In the genomic region with DNA sequence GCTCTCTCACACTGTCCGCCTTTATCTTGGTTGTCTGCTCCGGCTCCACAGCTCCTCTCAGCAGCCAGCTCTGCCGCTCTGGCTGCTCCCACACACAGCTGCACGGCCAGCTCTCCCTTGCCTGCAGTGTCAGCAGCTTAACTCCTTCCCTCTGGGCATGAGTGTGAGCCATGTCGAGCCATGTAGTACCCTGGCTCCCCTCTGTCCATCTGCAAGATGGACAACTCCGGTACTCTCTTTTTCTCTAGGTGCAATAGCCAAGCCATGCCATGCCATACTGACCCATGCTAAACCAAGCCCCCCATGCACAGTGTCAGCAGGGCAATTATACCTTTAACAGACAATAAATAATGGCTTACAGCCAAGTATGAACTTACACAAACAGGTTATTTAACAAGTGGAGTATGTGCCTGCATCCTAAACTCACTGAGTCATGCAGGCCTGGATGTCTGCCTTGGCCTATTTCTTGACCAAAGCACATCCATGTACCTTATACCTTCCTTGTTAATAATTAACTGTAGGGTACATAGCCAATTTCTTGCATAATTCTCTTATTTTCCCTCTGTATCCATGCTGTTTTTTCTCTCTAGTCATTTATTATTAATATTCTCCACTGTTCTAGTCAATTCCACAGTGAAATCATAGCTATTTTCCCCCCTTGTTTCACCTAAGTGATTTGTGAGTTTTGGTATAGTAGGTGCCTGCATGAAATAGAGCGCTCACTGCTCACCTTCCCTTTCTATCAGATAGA, we compare ENCODE assay signal across 10 cellular contexts.
DNase-seq lines count a peak whose midpoint lies in the region; ATAC-seq and TF ChIP-seq lines count a peak whose summit lies in the region.
"Had no signal": no experiment of that assay in that cellular context is flagged by ENCODE, and none has a peak within 500 bp of the region (broad histone marks: within the 10 kb centered on the region; RNA-seq: fewer than 3 reads in every experiment).

No MANE protein-coding gene starts in this region.

- no peaks in the 10 kb centered on the region for H4K20me1 ChIP-seq in neural progenitor cell (ENCODE audit: low read depth)

- no peak overlapping the region for H3K27ac ChIP-seq in neural progenitor cell
- no peak overlapping the region for H3K27ac ChIP-seq in esophagus squamous epithelium

- H3K4me3 ChIP-seq in fibroblast of villous mesenchyme (ENCODE audit: low read depth, low read length) (no peak overlapping the region), neural progenitor cell (no peak overlapping the region), esophagus squamous epithelium (no peak overlapping the region)

- intact Hi-C loops in esophagus squamous epithelium (cut with DNase I): no loop called here

- H3F3A ChIP-seq in neural progenitor cell (ENCODE audit: low read depth): peaks cover 16% of the 10 kb centered on the region

- no peak for TF ChIP-seq POLR2A in esophagus squamous epithelium (IDR thresholded peaks at IDR 0.05)

- peaks cover 22% of the 10 kb centered on the region for H3K36me3 Mint-ChIP-seq in neural progenitor cell

- H3K4me2 ChIP-seq in neural progenitor cell: peak overlapping the region; percentile 0

- H3K27me3 Mint-ChIP-seq in neural progenitor cell (ENCODE audit: insufficient read depth, low read depth): no peaks in the 10 kb centered on the region

- DNase-seq in Ammon's horn (ENCODE audit: low spot score) (peak; percentile 65), fibroblast of villous mesenchyme (ENCODE audit: low read depth) (peak; percentile 72), neural progenitor cell (ENCODE audit: low spot score) (peak; percentile 62), NCI-H2227 treated with DMSO at 0.1 percent for 48 hours (lab: John Stamatoyannopoulos, UW) (no peak), esophagus squamous epithelium (lab: John Stamatoyannopoulos, UW) (no peak), NCI-H774 (lab: John Stamatoyannopoulos, UW) (no peak)
- DNase-seq: activated effector memory CD4-positive, alpha-beta T cell treated with Interleukin-2 at 50 U/mL for 16 hours; SHP77 treated with DMSO at 0.1 percent for 48 hours had no signal

- H2AFZ ChIP-seq in neural progenitor cell (replicated peaks): no peak overlapping the region

- peaks cover 22% of the 10 kb centered on the region for H3K79me2 ChIP-seq in neural progenitor cell (ENCODE audit: low read depth)

- TF ChIP-seq CTCF in fibroblast of villous mesenchyme (IDR thresholded peaks at IDR 0.05; ENCODE audit: insufficient read depth, low read depth, low read length) (no peak), neural progenitor cell (IDR thresholded peaks at IDR 0.05) (no peak), esophagus squamous epithelium (IDR thresholded peaks at IDR 0.05) (no peak)

- H3K27me3 ChIP-seq in neural progenitor cell: no peaks in the 10 kb centered on the region
- H3K27me3 ChIP-seq in esophagus squamous epithelium: no peaks in the 10 kb centered on the region

- 69 to 71% methylated on average over 6 to 7 of the region's 7 CpGs for WGBS in esophagus squamous epithelium, 2 donors

- H3K9ac ChIP-seq in neural progenitor cell: no peak overlapping the region

- H3K9me3 ChIP-seq in neural progenitor cell (ENCODE audit: low read depth) (no peaks in the 10 kb centered on the region), esophagus squamous epithelium (no peaks in the 10 kb centered on the region)

- H3K36me3 ChIP-seq in neural progenitor cell (no peaks in the 10 kb centered on the region), esophagus squamous epithelium (no peaks in the 10 kb centered on the region)

- peaks cover 15% of the 10 kb centered on the region for H3K4me1 Mint-ChIP-seq in neural progenitor cell

- peaks cover 2% of the 10 kb centered on the region for H3K9me3 Mint-ChIP-seq in neural progenitor cell

- H3K4me1 ChIP-seq in neural progenitor cell: peaks cover 38% of the 10 kb centered on the region
- no peaks in the 10 kb centered on the region for H3K4me1 ChIP-seq in esophagus squamous epithelium

- peak overlapping the region; percentile 34 for H3K27ac Mint-ChIP-seq in neural progenitor cell

- no peak overlapping the region for H3K4me3 Mint-ChIP-seq in neural progenitor cell

- ATAC-seq in HG02852 (IDR thresholded peaks at IDR 0.05; ENCODE audit: unreplicated experiment): no peak

TF ChIP-seq in PFSK-1, 5 proteins besides CTCF, POLR2A, EP300 and RAD21:
- peak; percentile 24; the same call in 1 of the 2 replicates for TF ChIP-seq TAF1 (IDR thresholded peaks at IDR 0.05; ENCODE audit: borderline replicate concordance, insufficient read depth, low read length)
- TF ChIP-seq, protein P1, sequence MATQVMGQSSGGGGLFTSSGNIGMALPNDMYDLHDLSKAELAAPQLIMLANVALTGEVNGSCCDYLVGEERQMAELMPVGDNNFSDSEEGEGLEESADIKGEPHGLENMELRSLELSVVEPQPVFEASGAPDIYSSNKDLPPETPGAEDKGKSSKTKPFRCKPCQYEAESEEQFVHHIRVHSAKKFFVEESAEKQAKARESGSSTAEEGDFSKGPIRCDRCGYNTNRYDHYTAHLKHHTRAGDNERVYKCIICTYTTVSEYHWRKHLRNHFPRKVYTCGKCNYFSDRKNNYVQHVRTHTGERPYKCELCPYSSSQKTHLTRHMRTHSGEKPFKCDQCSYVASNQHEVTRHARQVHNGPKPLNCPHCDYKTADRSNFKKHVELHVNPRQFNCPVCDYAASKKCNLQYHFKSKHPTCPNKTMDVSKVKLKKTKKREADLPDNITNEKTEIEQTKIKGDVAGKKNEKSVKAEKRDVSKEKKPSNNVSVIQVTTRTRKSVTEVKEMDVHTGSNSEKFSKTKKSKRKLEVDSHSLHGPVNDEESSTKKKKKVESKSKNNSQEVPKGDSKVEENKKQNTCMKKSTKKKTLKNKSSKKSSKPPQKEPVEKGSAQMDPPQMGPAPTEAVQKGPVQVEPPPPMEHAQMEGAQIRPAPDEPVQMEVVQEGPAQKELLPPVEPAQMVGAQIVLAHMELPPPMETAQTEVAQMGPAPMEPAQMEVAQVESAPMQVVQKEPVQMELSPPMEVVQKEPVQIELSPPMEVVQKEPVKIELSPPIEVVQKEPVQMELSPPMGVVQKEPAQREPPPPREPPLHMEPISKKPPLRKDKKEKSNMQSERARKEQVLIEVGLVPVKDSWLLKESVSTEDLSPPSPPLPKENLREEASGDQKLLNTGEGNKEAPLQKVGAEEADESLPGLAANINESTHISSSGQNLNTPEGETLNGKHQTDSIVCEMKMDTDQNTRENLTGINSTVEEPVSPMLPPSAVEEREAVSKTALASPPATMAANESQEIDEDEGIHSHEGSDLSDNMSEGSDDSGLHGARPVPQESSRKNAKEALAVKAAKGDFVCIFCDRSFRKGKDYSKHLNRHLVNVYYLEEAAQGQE (IDR thresholded peaks at IDR 0.05; ENCODE audit: insufficient read depth in 1 of 2, low read depth in 2 of 2, low read length in 2 of 2): no peak
- TF ChIP-seq FOXP2 (optimal IDR thresholded peaks at IDR 0.05; ENCODE audit: borderline replicate concordance, extremely low read depth, extremely low read length, insufficient read depth): no peak
- peak; percentile 35; the same call in 1 of the 2 replicates for TF ChIP-seq POLR2AphosphoS5 (IDR thresholded peaks at IDR 0.05; ENCODE audit: low read depth, low read length)
- TF ChIP-seq SIN3A (IDR thresholded peaks at IDR 0.05; ENCODE audit: borderline replicate concordance, insufficient read depth, low read length): no peak

Comparison
In these comparisons a context has a peak if more than half of its experiments do, and no peak if none do; other contexts are left out.
1. DNase-seq: peak in Ammon's horn (single experiment), fibroblast of villous mesenchyme (single experiment) and neural progenitor cell (single experiment); none in NCI-H2227 treated with DMSO at 0.1 percent for 48 hours (single experiment), esophagus squamous epithelium (single experiment) and NCI-H774 (single experiment).